24 cellular contexts compared by ENCODE assay signal in the genomic region with DNA sequence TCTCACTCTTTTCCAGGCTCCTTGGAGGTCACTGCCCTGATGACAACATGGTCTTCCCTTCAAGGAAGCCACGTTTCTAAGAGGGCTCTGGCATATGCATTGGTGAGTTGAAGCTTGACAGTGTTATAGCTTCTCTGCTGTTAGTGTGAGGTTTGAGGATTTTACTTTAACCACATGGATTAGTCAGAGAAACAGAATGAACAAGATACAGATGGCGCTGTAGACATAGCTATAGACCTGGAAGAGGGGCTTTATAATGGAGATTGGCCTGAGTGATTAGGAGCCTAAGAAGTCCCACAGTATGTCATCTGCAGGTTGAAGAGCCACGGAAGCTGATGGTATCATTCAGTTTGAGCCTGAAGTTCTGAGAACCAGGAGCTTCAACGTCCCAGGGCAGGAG. TPM values are rescaled to one million over a fixed set of nuclear protein-coding genes. Genes with fewer than 3 reads are reported as not detected.
A peak's percentile ranks its signal among the peaks of the same experiment; 100 is the strongest.
DNase-seq lines count a peak whose midpoint lies in the region; ATAC-seq, FAIRE-seq and TF ChIP-seq lines count a peak whose summit lies in the region.
"Had no signal": no experiment of that assay in that cellular context is flagged by ENCODE, and none has a peak within 500 bp of the region (broad histone marks: within the 10 kb centered on the region; RNA-seq: fewer than 3 reads in every experiment).

No MANE protein-coding gene starts in this region.

- TF ChIP-seq RAD21 in GM12878 (IDR thresholded peaks at IDR 0.05; ENCODE audit: insufficient read depth, low read depth, low read length), result peak; percentile 54

- TF ChIP-seq CTCF in GM10248 (IDR thresholded peaks at IDR 0.05; ENCODE audit: control extremely low read depth, extremely low read depth, low read depth, missing control alignments), result peak; percentile 21
- TF ChIP-seq CTCF in NB4 (IDR thresholded peaks at IDR 0.05; ENCODE audit: low read depth, low read length), result no peak
- TF ChIP-seq CTCF in GM12878 (IDR thresholded peaks at IDR 0.05 in 2 of 3, conservative IDR thresholded peaks at IDR 0.05 in 1 of 3; ENCODE audit: control insufficient read depth in 2 of 3, extremely low read depth in 1 of 3, insufficient read depth in 1 of 3, low read depth in 3 of 3, low read length in 3 of 3), result peak; percentile 11 to 19 (median 14); a peak in 3 of 6 replicates
- no peak for TF ChIP-seq CTCF in BE2C (IDR thresholded peaks at IDR 0.05; ENCODE audit: low read depth, low read length)

- ATAC-seq in GM12878, result peak; percentile 20; the same call in 1 of the 3 replicates
- ATAC-seq: left ventricle myocardium superior, psoas muscle had no signal

- SMC1A ChIA-PET in GM12878 (lab: Charles Lee; ENCODE audit: uncharacterized antibody, unreplicated experiment), result interaction anchor here (0.9 to 1.9 kb wide), 2 partner anchors 21 to 44 kb away, joined by 6 to 9 read pairs; no protein-coding TSS in a partner anchor

- H3K36me3 ChIP-seq in GM12878 (ENCODE audit: control insufficient read depth in 2 of 2, insufficient read depth in 2 of 2, low read length in 1 of 2), result no peaks in the 10 kb centered on the region
- H3K36me3 ChIP-seq in BE2C, result no peaks in the 10 kb centered on the region
- H3K36me3 ChIP-seq: Peyer's patch had no signal

- H3K27me3 ChIP-seq in GM12878 (replicated peaks in 1 of 2; ENCODE audit: control insufficient read depth in 2 of 2, insufficient read depth in 2 of 2, low read length in 1 of 2), result no peaks in the 10 kb centered on the region
- no peaks in the 10 kb centered on the region for H3K27me3 ChIP-seq in BE2C
- H3K27me3 ChIP-seq: Peyer's patch had no signal

- no peak for TF ChIP-seq EP300 in GM12878 (IDR thresholded peaks at IDR 0.05; ENCODE audit: borderline replicate concordance in 1 of 2, control insufficient read depth in 1 of 2, low read depth in 2 of 2, low read length in 2 of 2)

- POLR2A ChIA-PET in GM10248 (lab: Yijun Ruan, JAX), result no interaction called here
- POLR2A ChIA-PET in GM12878 (lab: Charles Lee), result no interaction called here

- no peaks in the 10 kb centered on the region for H4K20me1 ChIP-seq in GM12878 (ENCODE audit: control insufficient read depth, insufficient read depth)

- peaks cover 11% of the 10 kb centered on the region for H3K4me1 ChIP-seq in GM12878 (ENCODE audit: control insufficient read depth, insufficient read depth, low read length)
- no peaks in the 10 kb centered on the region for H3K4me1 ChIP-seq in BE2C
- H3K4me1 ChIP-seq: Peyer's patch, psoas muscle had no signal

- in situ Hi-C loops in GM12878 (cut with MboI), result no loop called here

- H3K4me2 ChIP-seq in GM12878 (ENCODE audit: control insufficient read depth, insufficient read depth), result no peak overlapping the region

- no peak overlapping the region for H3K9ac ChIP-seq in GM12878 (ENCODE audit: control insufficient read depth, insufficient read depth, low read length)

- no peaks in the 10 kb centered on the region for H3K9me3 ChIP-seq in GM12878 (replicated peaks; ENCODE audit: control insufficient read depth, insufficient read depth, low read length)
- H3K9me3 ChIP-seq in BE2C, result no peaks in the 10 kb centered on the region
- H3K9me3 ChIP-seq: Peyer's patch, psoas muscle had no signal

- WGBS in GM12878 (ENCODE audit: insufficient coverage, insufficient replicate concordance, low lambda C conversion rate, missing lambda C conversion rate), result 34% methylated on average over 4 of the region's 4 CpGs

- H3K79me2 ChIP-seq in GM12878 (ENCODE audit: control insufficient read depth, insufficient read depth, low read length), result no peaks in the 10 kb centered on the region

- DNase-seq in NCI-H2171 treated with DMSO at 0.1 percent for 48 hours (lab: John Stamatoyannopoulos, UW) (peak; percentile 43), NCI-H2171 (lab: John Stamatoyannopoulos, UW) (no peak), GM10248 (ENCODE audit: extremely low spot score) (no peak), NB4 (ENCODE audit: low read depth) (peak; percentile 13), GM12878 (ENCODE audit: low read depth, low spot score) (no peak), GDM1 (lab: John Stamatoyannopoulos, UW) (no peak), glomerular visceral epithelial cell (ENCODE audit: extremely low spot score) (no peak), BE2C (no peak)
- DNase-seq: 8988T; activated CD4-positive, alpha-beta T cell treated with anti-CD3 and anti-CD28 coated beads, Interleukin-2, amount 10 ng/mL, durations not matched to agents 7 days and 5 days; caudate nucleus; CD8-positive, alpha-beta memory T cell; dermis blood vessel endothelial cell; islet precursor cell; left ventricle myocardium superior; naive B cell; NCI-H187; NCI-H2227 treated with DMSO at 0.1 percent for 48 hours; nucleus accumbens; Peyer's patch; psoas muscle had no signal

- TF ChIP-seq POLR2A in NB4 (IDR thresholded peaks at IDR 0.05; ENCODE audit: extremely low read depth, insufficient read length) (no peak), GM12878 (IDR thresholded peaks at IDR 0.05; ENCODE audit: low read depth, low read length) (no peak)

- no TSS peak for BruUV-seq in GM12878 (replicated peaks; lab: Mats Ljungman, UMichigan)

- CTCF ChIA-PET in GM10248 (lab: Yijun Ruan, JAX), result interaction anchor here (1.0 to 1.7 kb wide), 6 partner anchors 10 to 207 kb away, joined by 3 to 5 read pairs (median 3); no protein-coding TSS in a partner anchor
- CTCF ChIA-PET in GM12878 (lab: Yijun Ruan, JAX), result interaction anchor here (1.0 to 1.8 kb wide), 6 partner anchors 9 to 158 kb away, joined by 3 to 7 read pairs (median 4); no protein-coding TSS in a partner anchor

- no peak overlapping the region for H2AFZ ChIP-seq in GM12878 (ENCODE audit: control insufficient read depth, low read depth, low read length)

- no peak overlapping the region for H3K27ac ChIP-seq in GM12878 (ENCODE audit: control insufficient read depth, insufficient read depth)
- H3K27ac ChIP-seq: Peyer's patch, psoas muscle, skin epidermis had no signal

- no peak for FAIRE-seq in GM12878 (lab: Jason Lieb, UNC)
- FAIRE-seq: astrocyte, GM12892 had no signal

- intact Hi-C loops in GM12878 (cut with micrococcal nuclease; ENCODE audit: unreplicated experiment), result no loop called here

- H3K4me3 ChIP-seq in NB4 (ENCODE audit: low read depth, low read length) (no peak overlapping the region), GM12878 (no peak overlapping the region), BE2C (ENCODE audit: low read depth, low read length) (no peak overlapping the region)
- H3K4me3 ChIP-seq: Peyer's patch, psoas muscle, skin epidermis had no signal

- RAD21 ChIA-PET in GM12878 (lab: Charles Lee; ENCODE audit: unreplicated experiment), result interaction anchor here (1.2 kb wide), 1 partner anchor 11 kb away, joined by 4 read pairs; no protein-coding TSS in a partner anchor

TF ChIP-seq in GM12878, 131 proteins besides CTCF, POLR2A, EP300 and RAD21 (continues in another document):
- TF ChIP-seq PML (IDR thresholded peaks at IDR 0.05; ENCODE audit: low read length) (no peak), LARP7 (IDR thresholded peaks at IDR 0.05) (no peak), KAT2A (conservative IDR thresholded peaks at IDR 0.05; ENCODE audit: control insufficient read depth, low read depth, low read length) (no peak), FOXM1 (IDR thresholded peaks at IDR 0.05; ENCODE audit: low read depth, low read length) (no peak), BACH1 (IDR thresholded peaks at IDR 0.05; ENCODE audit: borderline replicate concordance) (no peak), HCFC1 (IDR thresholded peaks at IDR 0.05; ENCODE audit: low read length) (no peak), RAD51 (IDR thresholded peaks at IDR 0.05) (no peak), NRF1 (conservative IDR thresholded peaks at IDR 0.05; ENCODE audit: low read depth, low read length) (no peak), MTA3 (IDR thresholded peaks at IDR 0.05; ENCODE audit: borderline replicate concordance, low read length) (no peak), CREB1 (IDR thresholded peaks at IDR 0.05; ENCODE audit: low read depth) (no peak), SMAD5 (IDR thresholded peaks at IDR 0.05; ENCODE audit: low read depth) (no peak)

RNA-seq across cellular contexts. Expression of a gene that starts 18.4 kb away (rescaled TPM):
- 108 and 110 TPM in 2 replicates for total RNA-seq in GM12878 (2013; cell fraction: nucleolus; rRNA removed)
- total RNA-seq in GM12878 (2014; rRNA removed) (45.0 and 53.7 TPM in 2 replicates), GM12878 (2014; rRNA removed; fragmentation: Illumina TruSeq; extraction: Trizol) (71.5 and 72.2 TPM in 2 replicates), GM12878 (2021) (59.3 and 63.8 TPM in 2 replicates)
- polyA plus RNA-seq in GM12878 (2011; ENCODE audit: low read depth), result 33.4 TPM
- polyA plus RNA-seq in GM12878 (2011; rRNA removed) (94.2 and 131 TPM in 2 replicates), GM12878 (2014; fragmentation: Illumina TruSeq; extraction: Trizol) (72.5 and 91.8 TPM in 2 replicates), GM12878 (2014; fragmentation: Nextera tagmentation; extraction: Ambion mirVana) (10 to 100 TPM; 19.6 to 30.4 TPM), GM12878 (2014; rRNA removed) (48.1 and 50.8 TPM in 2 replicates), GM12878 (2016; fragmentation: Nextera tagmentation; extraction: Ambion mirVana) (10 to 100 TPM; 15.2 to 16.8 TPM)
- 28.8 and 31.4 TPM in 2 replicates for polyA plus RNA-seq in GM12878 (2011; cell fraction: cytosol; rRNA removed)
- polyA plus RNA-seq in GM12878 (2011; cell fraction: nucleus; rRNA removed), result 53.1 and 54.4 TPM in 2 replicates
- 44.6 and 52.6 TPM in 2 replicates for polyA plus RNA-seq in GM12878 (2012)
- polyA minus RNA-seq in GM12878 (2011; rRNA and poly(A)+ RNA removed), result 58.7 and 178 TPM in 2 replicates
- 24.7 and 27.6 TPM in 2 replicates for polyA minus RNA-seq in GM12878 (2011; cell fraction: cytosol; rRNA and poly(A)+ RNA removed)
- 45.5 and 76.9 TPM in 2 replicates for polyA minus RNA-seq in GM12878 (2011; cell fraction: nucleus; rRNA and poly(A)+ RNA removed)
- 78.3 TPM for polyA plus RNA-seq in BE2C (2012; ENCODE audit: insufficient read depth, insufficient read length, low read depth)

Comparison
In these comparisons a context has a peak if more than half of its experiments do, and no peak if none do; other contexts are left out.
1. DNase-seq: peak in NCI-H2171 treated with DMSO at 0.1 percent for 48 hours (single experiment) and NB4 (single experiment); none in NCI-H2171 (single experiment), GM10248 (single experiment), GM12878 (single experiment), GDM1 (single experiment), glomerular visceral epithelial cell (single experiment) and BE2C (single experiment).
2. CTCF ChIP-seq: peak in GM10248 (single experiment) and GM12878 (3 of 3); none in NB4 (single experiment) and BE2C (single experiment).